1 cellular context compared by ENCODE assay signal in genomic region chr12:133180669-133181068, GRCh38.
TF ChIP-seq lines count a peak whose summit lies in the region.

No MANE protein-coding gene starts in this region.

TF ChIP-seq in IMR-90, 13 proteins besides CTCF, POLR2A, EP300 and RAD21:
- TF ChIP-seq MAFK (IDR thresholded peaks at IDR 0.05; ENCODE audit: low read depth, low read length) (no peak), CEBPB (IDR thresholded peaks at IDR 0.05; ENCODE audit: low read depth, low read length) (peak; percentile 62), FOS (IDR thresholded peaks at IDR 0.05; ENCODE audit: low read depth, low read length) (no peak), MAZ (IDR thresholded peaks at IDR 0.05; ENCODE audit: borderline replicate concordance, low read depth, low read length) (no peak), BHLHE40 (IDR thresholded peaks at IDR 0.05; ENCODE audit: low read depth, low read length) (no peak), NFE2L2 (IDR thresholded peaks at IDR 0.05; ENCODE audit: low read depth, low read length) (no peak)
